13 cellular contexts compared by ENCODE assay signal in genomic region chr10:96695366-96695765, GRCh38. TPM values are rescaled to one million over a fixed set of nuclear protein-coding genes. Genes with fewer than 3 reads are reported as not detected.
DNase-seq lines count a peak whose midpoint lies in the region; ATAC-seq, FAIRE-seq and TF ChIP-seq lines count a peak whose summit lies in the region.
"Had no signal": no experiment of that assay in that cellular context is flagged by ENCODE, and none has a peak within 500 bp of the region (broad histone marks: within the 10 kb centered on the region; RNA-seq: fewer than 3 reads in every experiment).

No MANE protein-coding gene starts in this region.

- peaks cover 32% of the 10 kb centered on the region for H3K36me3 ChIP-seq in OCI-LY1 (ENCODE audit: insufficient read depth, low read length)
- no peaks in the 10 kb centered on the region for H3K36me3 ChIP-seq in K562 (ENCODE audit: control insufficient read depth, insufficient read depth, low read length)
- H3K36me3 ChIP-seq in colonic mucosa = no peaks in the 10 kb centered on the region
- H3K36me3 ChIP-seq: breast epithelium, Peyer's patch had no signal

- FAIRE-seq in K562 (lab: Jason Lieb, UNC) = no peak
- FAIRE-seq: kidney had no signal

- no peaks in the 10 kb centered on the region for H3K9me2 ChIP-seq in OCI-LY1 (ENCODE audit: low read depth, low read length)

- H4K20me1 ChIP-seq in OCI-LY1 (ENCODE audit: insufficient read depth, low read length) (no peaks in the 10 kb centered on the region), K562 (replicated peaks; ENCODE audit: control insufficient read depth, insufficient read depth, low read length) (no peaks in the 10 kb centered on the region)

- DNase-seq in stimulated activated CD4-positive, alpha-beta T cell treated with anti-CD3 and anti-CD28 coated beads, Interleukin-15, amount 100 ng/mL, for 24 hours = peak; percentile 14
- no peak for DNase-seq in stimulated activated CD4-positive, alpha-beta T cell treated with anti-CD3 and anti-CD28 coated beads, Interleukin-2, amount 100 ng/mL, for 48 hours
- DNase-seq in K562 (ENCODE audit: extremely low read depth in 1 of 4, low spot score in 3 of 4) (no peak), iPS-NIHi7 (ENCODE audit: extremely low spot score) (no peak), colonic mucosa (no peak), NCI-H2029 treated with DMSO at 0.1 percent for 48 hours (lab: John Stamatoyannopoulos, UW) (no peak)
- no peak for DNase-seq in activated CD4-positive, alpha-beta T cell treated with anti-CD3 and anti-CD28 coated beads, Interleukin-2, amount 50 U/mL, for 48 hours
- DNase-seq: endodermal cell; kidney; Peyer's patch; stimulated activated CD4-positive, alpha-beta T cell treated with anti-CD3 and anti-CD28 coated beads, Interleukin-4, amount 100 ng/mL, for 24 hours had no signal

- in situ Hi-C loops in K562 (cut with MboI) = no loop called here

- no peaks in the 10 kb centered on the region for H3F3A ChIP-seq in OCI-LY1 (ENCODE audit: insufficient read depth, low read length)

- no peak for TF ChIP-seq RAD21 in K562 (CRISPR knock-in tag; conservative IDR thresholded peaks at IDR 0.05 in 1 of 2, IDR thresholded peaks at IDR 0.05 in 1 of 2)

- TF ChIP-seq CTCF in OCI-LY1 (IDR thresholded peaks at IDR 0.05; ENCODE audit: low read length) = no peak
- TF ChIP-seq CTCF in K562 (IDR thresholded peaks at IDR 0.05 in 2 of 3, conservative IDR thresholded peaks at IDR 0.05 in 1 of 3; ENCODE audit: insufficient read depth in 2 of 3, low read depth in 1 of 3, low read length in 3 of 3) = no peak
- TF ChIP-seq CTCF in colonic mucosa (IDR thresholded peaks at IDR 0.05) = no peak

- H3K4me3 ChIP-seq in OCI-LY1 (ENCODE audit: low read depth, low read length, poor library complexity, severe bottlenecking) (peak overlapping the region; percentile 71), K562 (no peak overlapping the region), colonic mucosa (no peak overlapping the region)
- H3K4me3 ChIP-seq: breast epithelium, Peyer's patch had no signal

- intact Hi-C loops in K562 (cut with micrococcal nuclease) (no loop called here), colonic mucosa (cut with DNase I) (no loop called here)

- POLR2A ChIA-PET in K562 (lab: Yijun Ruan, JAX) = no interaction called here

- 0% methylated on average over 1 of the region's 1 CpG for WGBS in K562 (ENCODE audit: insufficient coverage, low coverage, missing lambda C conversion rate)

- TF ChIP-seq EP300 in K562 (IDR thresholded peaks at IDR 0.05; ENCODE audit: low read length) = no peak

- peak overlapping the region; percentile 43; the same call in 1 of the 2 replicates for H3K9ac ChIP-seq in OCI-LY1 (ENCODE audit: low read length)
- H3K9ac ChIP-seq in K562 (ENCODE audit: insufficient read depth in 1 of 2, low read depth in 2 of 2, low read length in 2 of 2) = no peak overlapping the region
- H3K9ac ChIP-seq in colonic mucosa (ENCODE audit: low read depth in 2 of 2, low read length in 2 of 2) = no peak overlapping the region

- ATAC-seq in K562 = no peak

- no peaks in the 10 kb centered on the region for H3K9me3 ChIP-seq in OCI-LY1 (ENCODE audit: low read length)
- H3K9me3 ChIP-seq in K562 (replicated peaks; ENCODE audit: control insufficient read depth, insufficient read depth, low read depth, low read length) = no peaks in the 10 kb centered on the region
- H3K9me3 ChIP-seq in colonic mucosa = no peaks in the 10 kb centered on the region
- H3K9me3 ChIP-seq: breast epithelium, Peyer's patch had no signal

- peaks cover 95% of the 10 kb centered on the region for H3K79me2 ChIP-seq in OCI-LY1 (ENCODE audit: insufficient read depth, low read length)
- no peaks in the 10 kb centered on the region for H3K79me2 ChIP-seq in K562 (ENCODE audit: control insufficient read depth, insufficient read depth, low read length)

- BruUV-seq in K562 (replicated peaks; lab: Mats Ljungman, UMichigan) = no TSS peak

- H2AFZ ChIP-seq in OCI-LY1 (ENCODE audit: low read length) (no peak overlapping the region), K562 (ENCODE audit: low read depth, low read length) (no peak overlapping the region)

- H3K4me1 ChIP-seq in OCI-LY1 (ENCODE audit: insufficient read depth, low read length, severe bottlenecking) (peaks cover 45% of the 10 kb centered on the region), K562 (replicated peaks in 1 of 2; ENCODE audit: control insufficient read depth in 2 of 2, insufficient read depth in 2 of 2, low read length in 2 of 2) (peaks cover 0 to 8% of the 10 kb centered on the region in 2 experiments; a peak in 2 of 5 replicates), colonic mucosa (no peaks in the 10 kb centered on the region)
- H3K4me1 ChIP-seq: breast epithelium had no signal

- H3K9me1 ChIP-seq in K562 (ENCODE audit: control insufficient read depth, insufficient read depth, low read length) = no peaks in the 10 kb centered on the region

- TF ChIP-seq POLR2A in K562 (conservative IDR thresholded peaks at IDR 0.05) = no peak

- H3K27ac ChIP-seq in OCI-LY1 (ENCODE audit: low read depth, low read length, poor library complexity, severe bottlenecking) = peak overlapping the region; percentile 51
- H3K27ac ChIP-seq in K562 (ENCODE audit: extremely low read depth, low read depth, low read length) = no peak overlapping the region
- no peak overlapping the region for H3K27ac ChIP-seq in colonic mucosa
- H3K27ac ChIP-seq: breast epithelium had no signal

- H3K4me2 ChIP-seq in OCI-LY1 (ENCODE audit: low read length) (peak overlapping the region; percentile 72), K562 (ENCODE audit: insufficient read depth, low read length) (no peak overlapping the region; the same call in 1 of the 2 replicates)

- CTCF ChIA-PET in K562 (lab: Yijun Ruan, JAX; ENCODE audit: low intra/inter-chr PET ratio) = interaction anchor here (0.5 kb wide), 1 partner anchor 277 kb away, joined by 3 read pairs; no protein-coding TSS in a partner anchor

- H3K27me3 ChIP-seq in OCI-LY1 (ENCODE audit: insufficient read depth, low read length) = no peaks in the 10 kb centered on the region
- no peaks in the 10 kb centered on the region for H3K27me3 ChIP-seq in K562 (ENCODE audit: control insufficient read depth in 2 of 2, insufficient read depth in 2 of 2, low read length in 2 of 2)
- no peaks in the 10 kb centered on the region for H3K27me3 ChIP-seq in colonic mucosa
- H3K27me3 ChIP-seq: breast epithelium, Peyer's patch had no signal

TF ChIP-seq in K562, 482 proteins besides CTCF, POLR2A, EP300 and RAD21 (continues in another document):
- TF ChIP-seq NCOA4 (IDR thresholded peaks at IDR 0.05; ENCODE audit: partially characterized antibody) = no peak
- TF ChIP-seq HMBOX1 (IDR thresholded peaks at IDR 0.05) = peak; percentile 51; the same call in 1 of the 2 replicates
- no peak for TF ChIP-seq CEBPG (CRISPR knock-in tag; IDR thresholded peaks at IDR 0.05)
- peak; percentile 48 to 50; a peak in 2 of 4 replicates for TF ChIP-seq CEBPG (tag; conservative IDR thresholded peaks at IDR 0.05 in 1 of 2, IDR thresholded peaks at IDR 0.05 in 1 of 2)
- TF ChIP-seq ZNF41 (CRISPR knock-in tag; conservative IDR thresholded peaks at IDR 0.05) = no peak
- TF ChIP-seq E2F3 (CRISPR knock-in tag; IDR thresholded peaks at IDR 0.05) = no peak
- TF ChIP-seq TSC22D4 (tag; IDR thresholded peaks at IDR 0.05) = no peak
- 0 out of 2 replicates have a peak, but pooled peaks have one; percentile 14 for TF ChIP-seq EGR1 (conservative IDR thresholded peaks at IDR 0.05)
- TF ChIP-seq, protein P1, sequence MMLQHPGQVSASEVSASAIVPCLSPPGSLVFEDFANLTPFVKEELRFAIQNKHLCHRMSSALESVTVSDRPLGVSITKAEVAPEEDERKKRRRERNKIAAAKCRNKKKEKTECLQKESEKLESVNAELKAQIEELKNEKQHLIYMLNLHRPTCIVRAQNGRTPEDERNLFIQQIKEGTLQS (IDR thresholded peaks at IDR 0.05) = peak; percentile 72
- TF ChIP-seq, protein P1 (CRISPR knock-in tag; conservative IDR thresholded peaks at IDR 0.05) = no peak

RNA-seq across cellular contexts. Expression of gene PIK3AP1, which starts 24.9 kb away (rescaled TPM):
- 3.0 and 3.5 TPM in 2 replicates for total RNA-seq in K562 (2011; cell fraction: chromatin; rRNA removed; ENCODE audit: low replicate concordance)
- total RNA-seq in K562 (2011; cell fraction: nucleolus; rRNA removed) = 1.0 and 1.2 TPM in 2 replicates
- 1.6 and 1.8 TPM in 2 replicates for total RNA-seq in K562 (2011; cell fraction: nucleoplasm; rRNA removed)
- total RNA-seq in K562 (2014; rRNA removed) = 1.5 and 1.6 TPM in 2 replicates
- total RNA-seq in K562 (2014; rRNA removed; fragmentation: Illumina TruSeq; extraction: Trizol) = 1.6 TPM in 2 replicates
- 1.1 and 1.5 TPM in 2 replicates for total RNA-seq in K562 (2015; rRNA removed; fragmentation: Illumina TruSeq; extraction: Trizol)
- total RNA-seq in K562 (2021) = 1.4 TPM in 2 replicates
- 2.4 and 5.1 TPM in 2 replicates for polyA plus RNA-seq in K562 (2011; rRNA removed)
- 1.4 and 4.7 TPM in 2 replicates for polyA plus RNA-seq in K562 (2011; cell fraction: cytosol; rRNA removed)
- 1.9 and 3.7 TPM in 2 replicates for polyA plus RNA-seq in K562 (2011; cell fraction: nucleus; rRNA removed)
- polyA plus RNA-seq in K562 (2012) = 0.98 and 1.3 TPM in 2 replicates
- polyA plus RNA-seq in K562 (2014; fragmentation: Illumina TruSeq; extraction: Trizol) = 1.7 and 1.9 TPM in 2 replicates
- polyA plus RNA-seq in K562 (2014; fragmentation: Nextera tagmentation; extraction: Ambion mirVana) = under 1 TPM; 0.20 to 0.35 TPM
- 1.2 and 1.3 TPM in 2 replicates for polyA plus RNA-seq in K562 (2014; rRNA removed)
- 4.9 and 17.9 TPM in 2 replicates for polyA minus RNA-seq in K562 (2011; rRNA and poly(A)+ RNA removed)
- polyA minus RNA-seq in K562 (2011; cell fraction: cytosol; rRNA and poly(A)+ RNA removed) = 2.7 and 6.6 TPM in 2 replicates
- polyA minus RNA-seq in K562 (2011; cell fraction: nucleus; rRNA and poly(A)+ RNA removed) = 0.94 and 4.3 TPM in 2 replicates
- 10 to 100 TPM; 10.9 to 12.4 TPM for total RNA-seq in colonic mucosa
